ENCODE assay signal across 1 cellular context in genomic region chr14:75283884-75284563, GRCh38.
A peak's percentile ranks its signal among the peaks of the same experiment; 100 is the strongest.
TF ChIP-seq lines count a peak whose summit lies in the region.

No MANE protein-coding gene starts in this region.

TF ChIP-seq in HepG2, 621 proteins besides CTCF, POLR2A, EP300 and RAD21 (continued from another document and continues in another):
- peak; percentile 15 for TF ChIP-seq SAP130 (CRISPR knock-in tag; IDR thresholded peaks at IDR 0.05; ENCODE audit: low read depth)
- TF ChIP-seq ZNF34 (CRISPR knock-in tag; IDR thresholded peaks at IDR 0.05; ENCODE audit: borderline replicate concordance) = no peak
- no peak for TF ChIP-seq REST (IDR thresholded peaks at IDR 0.05; ENCODE audit: borderline replicate concordance in 1 of 2, low read depth in 1 of 2, low read length in 2 of 2)
- no peak for TF ChIP-seq ZUFSP (CRISPR knock-in tag; IDR thresholded peaks at IDR 0.05; ENCODE audit: borderline replicate concordance)
- no peak for TF ChIP-seq ZNF18 (CRISPR knock-in tag; IDR thresholded peaks at IDR 0.05; ENCODE audit: insufficient replicate concordance)
- TF ChIP-seq MEF2D (CRISPR knock-in tag; IDR thresholded peaks at IDR 0.05) = peak; percentile 24; the same call in 1 of the 2 replicates
- TF ChIP-seq MIER2 (CRISPR knock-in tag; IDR thresholded peaks at IDR 0.05) = no peak
- TF ChIP-seq ZNF3 (CRISPR knock-in tag; IDR thresholded peaks at IDR 0.05) = no peak
- TF ChIP-seq MTF1 (CRISPR knock-in tag; IDR thresholded peaks at IDR 0.05) = no peak
- TF ChIP-seq ZSCAN21 (CRISPR knock-in tag; IDR thresholded peaks at IDR 0.05; ENCODE audit: borderline replicate concordance) = no peak
- no peak for TF ChIP-seq FUBP1 (CRISPR knock-in tag; IDR thresholded peaks at IDR 0.05; ENCODE audit: borderline replicate concordance)
- TF ChIP-seq ZNF629 (CRISPR knock-in tag; conservative IDR thresholded peaks at IDR 0.05) = no peak
- TF ChIP-seq PRDM10 (CRISPR knock-in tag; IDR thresholded peaks at IDR 0.05; ENCODE audit: low read depth) = no peak
- no peak for TF ChIP-seq ZMYM2 (CRISPR knock-in tag; IDR thresholded peaks at IDR 0.05)
- no peak for TF ChIP-seq MATR3 (CRISPR knock-in tag; IDR thresholded peaks at IDR 0.05)
- TF ChIP-seq CREB3 (CRISPR knock-in tag; IDR thresholded peaks at IDR 0.05) = no peak
- TF ChIP-seq MAFG (CRISPR knock-in tag; IDR thresholded peaks at IDR 0.05) = no peak
- TF ChIP-seq AFF4 (CRISPR knock-in tag; IDR thresholded peaks at IDR 0.05) = no peak
- TF ChIP-seq ADNP (CRISPR knock-in tag; IDR thresholded peaks at IDR 0.05) = no peak
- TF ChIP-seq NCOA1 (CRISPR knock-in tag; IDR thresholded peaks at IDR 0.05) = no peak
- no peak for TF ChIP-seq RFX1 (IDR thresholded peaks at IDR 0.05)
- no peak for TF ChIP-seq ZNF17 (CRISPR knock-in tag; IDR thresholded peaks at IDR 0.05)
- no peak for TF ChIP-seq ARID4A (CRISPR knock-in tag; IDR thresholded peaks at IDR 0.05; ENCODE audit: borderline replicate concordance)
- TF ChIP-seq NCOR1 (IDR thresholded peaks at IDR 0.05; ENCODE audit: borderline replicate concordance, low read length) = 0 out of 2 replicates have a peak, but pooled peaks have one; percentile 28
- TF ChIP-seq ZNF710 (CRISPR knock-in tag; IDR thresholded peaks at IDR 0.05; ENCODE audit: borderline replicate concordance) = no peak
- TF ChIP-seq KLF12 (CRISPR knock-in tag; IDR thresholded peaks at IDR 0.05; ENCODE audit: borderline replicate concordance) = no peak
- no peak for TF ChIP-seq RXRA (CRISPR knock-in tag; IDR thresholded peaks at IDR 0.05)
